In the genomic region with DNA sequence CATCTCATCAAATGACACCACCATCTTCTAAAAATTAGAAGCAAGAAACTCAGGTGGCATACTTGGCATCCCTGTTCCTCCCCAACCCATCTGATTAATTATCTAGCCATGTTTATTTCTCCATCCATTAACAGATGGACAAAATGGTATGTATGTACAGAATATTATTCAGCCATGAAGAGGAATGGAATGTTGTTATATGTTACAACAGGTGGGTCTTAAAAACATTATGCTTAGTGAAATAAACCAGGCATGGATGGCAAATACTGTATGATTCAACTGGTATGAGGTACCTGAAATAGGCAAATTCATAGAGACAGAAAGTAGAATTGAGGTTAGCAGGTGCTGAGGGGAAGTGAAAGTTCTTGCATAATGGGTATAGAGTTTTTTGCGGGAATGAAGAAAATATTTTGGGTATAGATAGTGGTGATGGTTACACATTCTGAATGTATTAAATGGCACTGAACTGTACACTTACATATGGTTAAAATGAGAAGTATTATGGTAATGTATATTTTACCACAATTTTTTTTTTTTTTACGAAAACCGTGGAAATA, we compare ENCODE assay signal across 11 cellular contexts. TPM values are rescaled to one million over a fixed set of nuclear protein-coding genes. Genes with fewer than 3 reads are reported as not detected.
DNase-seq lines count a peak whose midpoint lies in the region; ATAC-seq and TF ChIP-seq lines count a peak whose summit lies in the region.
"Had no signal": no experiment of that assay in that cellular context is flagged by ENCODE, and none has a peak within 500 bp of the region (broad histone marks: within the 10 kb centered on the region; RNA-seq: fewer than 3 reads in every experiment).

No MANE protein-coding gene starts in this region.

- H3K27ac Mint-ChIP-seq in endothelial cell (ENCODE audit: unreplicated experiment) (peak overlapping the region; percentile 21), CD14-positive monocyte (peak overlapping the region in 2 of 7 donors; percentile 23 to 37), H9 (no peak overlapping the region)

- H3K9ac ChIP-seq in H9 (ENCODE audit: extremely low read depth, insufficient read length, low read length): no peak overlapping the region

- no peak overlapping the region for H2BK20ac ChIP-seq in H9 (ENCODE audit: low read depth, low read length, poor library complexity, severe bottlenecking)

- no peak overlapping the region for H3K4ac ChIP-seq in H9 (ENCODE audit: low read depth, low read length)

- no peak overlapping the region for H3K56ac ChIP-seq in H9 (ENCODE audit: insufficient read length, low read depth, low read length)

- no peaks in the 10 kb centered on the region for H3K23me2 ChIP-seq in H9 (ENCODE audit: insufficient read length, low read depth, low read length, poor library complexity, severe bottlenecking)

- no peak overlapping the region for H2BK12ac ChIP-seq in H9 (ENCODE audit: insufficient read length, low read depth, low read length)

- no peak overlapping the region for H4K91ac ChIP-seq in H9 (ENCODE audit: insufficient read length, low read depth, low read length)

- no peak overlapping the region for H2BK120ac ChIP-seq in H9 (ENCODE audit: low read depth, low read length, poor library complexity, severe bottlenecking)

- no peak overlapping the region for H4K5ac ChIP-seq in H9 (ENCODE audit: insufficient read length, low read depth, low read length)

- peaks cover 19% of the 10 kb centered on the region for H3K79me1 ChIP-seq in H9 (ENCODE audit: insufficient read depth, low read depth, low read length, poor library complexity, severe bottlenecking)

- no peaks in the 10 kb centered on the region for H3K27me3 ChIP-seq in H9 (ENCODE audit: insufficient read depth, low read length)
- H3K27me3 ChIP-seq in left lung: no peaks in the 10 kb centered on the region
- H3K27me3 ChIP-seq: SJSA1 had no signal

- TF ChIP-seq CTCF in endothelial cell (IDR thresholded peaks at IDR 0.05; ENCODE audit: unreplicated experiment) (no peak), CD14-positive monocyte (IDR thresholded peaks at IDR 0.05) (no peak), H9 (conservative IDR thresholded peaks at IDR 0.05) (no peak), left lung (IDR thresholded peaks at IDR 0.05) (no peak)

- no peak overlapping the region for H2BK15ac ChIP-seq in H9 (ENCODE audit: low read depth, low read length)

- H3K27me3 Mint-ChIP-seq in endothelial cell (ENCODE audit: unreplicated experiment) (peaks cover 3% of the 10 kb centered on the region), CD14-positive monocyte (ENCODE audit: low read depth in 3 of 3) (no peaks in the 10 kb centered on the region), H9 (ENCODE audit: low read depth) (no peaks in the 10 kb centered on the region)

- H3K79me2 ChIP-seq in H9 (ENCODE audit: insufficient read depth, low read length): peaks cover 75% of the 10 kb centered on the region

- H4K8ac ChIP-seq in H9 (replicated peaks; ENCODE audit: insufficient read length, low read depth, low read length): no peak overlapping the region

- peaks cover 12% of the 10 kb centered on the region for H3K4me1 Mint-ChIP-seq in endothelial cell (ENCODE audit: unreplicated experiment)
- peaks cover 51% of the 10 kb centered on the region for H3K4me1 Mint-ChIP-seq in CD14-positive monocyte
- 0 out of 4 replicates have a peak, but pooled peaks cover 0 to 7% of the 10 kb centered on the region in 2 experiments for H3K4me1 Mint-ChIP-seq in H9

- peak; percentile 78 for ATAC-seq in GM18858 (IDR thresholded peaks at IDR 0.05; ENCODE audit: unreplicated experiment)
- peak; percentile 81 for ATAC-seq in GM21529 (IDR thresholded peaks at IDR 0.05; ENCODE audit: unreplicated experiment)
- ATAC-seq in HG03457 (IDR thresholded peaks at IDR 0.05; ENCODE audit: unreplicated experiment): peak; percentile 52
- no peak for ATAC-seq in left lung

- H3K36me3 Mint-ChIP-seq in endothelial cell (ENCODE audit: low read depth, unreplicated experiment) (no peaks in the 10 kb centered on the region), CD14-positive monocyte (no peaks in the 10 kb centered on the region), H9 (ENCODE audit: insufficient read depth in 1 of 3, low read depth in 3 of 3) (peaks cover 0 to 10% (median 3%) of the 10 kb centered on the region in 3 experiments; a peak in 4 of 7 replicates)

- no peak overlapping the region for H3K23ac ChIP-seq in H9 (ENCODE audit: insufficient read length, low read depth, low read length)

- no peak overlapping the region for H3K14ac ChIP-seq in H9 (ENCODE audit: insufficient read depth, low read length)

- H3T11ph ChIP-seq in H9 (ENCODE audit: low read length): no peak overlapping the region

- 100% methylated on average over 1 of the region's 3 CpGs for WGBS in H9 (ENCODE audit: extremely low coverage, insufficient read length, low lambda C conversion rate)

- no peak overlapping the region for H3K4me3 ChIP-seq in left lung
- H3K4me3 ChIP-seq: SJSA1 had no signal

- H2AFZ ChIP-seq in H9 (ENCODE audit: low read length): no peak overlapping the region

- no peak overlapping the region for H2BK5ac ChIP-seq in H9 (ENCODE audit: insufficient read length, low read length)

- H3K4me1 ChIP-seq in H9 (ENCODE audit: insufficient read depth, low read length) (no peaks in the 10 kb centered on the region), left lung (peaks cover 4 to 69% of the 10 kb centered on the region in 2 donors)

- no peaks in the 10 kb centered on the region for H3K9me3 ChIP-seq in H9 (ENCODE audit: control insufficient read depth, low read depth, low read length)
- H3K9me3 ChIP-seq in left lung: no peaks in the 10 kb centered on the region
- H3K9me3 ChIP-seq: SJSA1 had no signal

- H3K9me3 Mint-ChIP-seq in endothelial cell (ENCODE audit: unreplicated experiment) (no peaks in the 10 kb centered on the region), CD14-positive monocyte (peaks cover 0 to 3% (median 0%) of the 10 kb centered on the region in 7 donors), H9 (no peaks in the 10 kb centered on the region; a peak in 1 of 5 replicates)

- no peak overlapping the region for H3K4me3 Mint-ChIP-seq in endothelial cell (ENCODE audit: unreplicated experiment)
- H3K4me3 Mint-ChIP-seq in CD14-positive monocyte: no peak overlapping the region
- H3K4me3 Mint-ChIP-seq in H9: no peak overlapping the region

- no peaks in the 10 kb centered on the region for H3K36me3 ChIP-seq in left lung

- no peak overlapping the region for H2AK5ac ChIP-seq in H9 (ENCODE audit: insufficient read length, low read length)

- DNase-seq in endothelial cell (ENCODE audit: low spot score): no peak
- DNase-seq in CD14-positive monocyte (ENCODE audit: low spot score): no peak
- no peak for DNase-seq in H9
- DNase-seq in globus pallidus (ENCODE audit: low spot score): no peak
- no peak for DNase-seq in left lung
- DNase-seq: head of caudate nucleus, NCI-H146 had no signal

- no peak overlapping the region for H3K4me2 ChIP-seq in H9 (ENCODE audit: insufficient read depth, insufficient read length, low read length)

- intact Hi-C loops in CD14-positive monocyte (cut with micrococcal nuclease): no loop called here
- intact Hi-C loops in left lung (cut with DNase I): no loop called here

- H3K27ac ChIP-seq in H9 (ENCODE audit: insufficient read length, low read depth, low read length): no peak overlapping the region
- H3K27ac ChIP-seq in left lung: no peak overlapping the region
- H3K27ac ChIP-seq: SJSA1 had no signal

- no peaks in the 10 kb centered on the region for H4K20me1 ChIP-seq in H9 (ENCODE audit: control insufficient read depth, insufficient read depth, insufficient read length)

- no peak overlapping the region for H3K18ac ChIP-seq in H9 (ENCODE audit: insufficient read length, low read depth, low read length)

RNA-seq across cellular contexts. Expression of gene YY1, which starts 17.5 kb away (rescaled TPM):
- total RNA-seq in endothelial cell (ENCODE audit: unreplicated experiment) (81.7 TPM), H9 (2021) (103 and 106 TPM in 2 replicates), left lung (10 to 100 TPM; 57.4 to 59.0 TPM)
- polyA plus RNA-seq in CD14-positive monocyte: 10 to 100 TPM; 13.3 to 15.7 TPM

RNA-seq across cellular contexts. Expression of gene SLC25A29, which starts 49.8 kb away (rescaled TPM):
- total RNA-seq in endothelial cell (ENCODE audit: unreplicated experiment) (165 TPM), H9 (2021) (161 and 175 TPM in 2 replicates), left lung (10 to 100 TPM; 56.0 to 80.1 TPM)
- polyA plus RNA-seq in CD14-positive monocyte: 10 to 100 TPM; 16.9 to 33.3 TPM
